28 cellular contexts compared by ENCODE assay signal in the genomic region with DNA sequence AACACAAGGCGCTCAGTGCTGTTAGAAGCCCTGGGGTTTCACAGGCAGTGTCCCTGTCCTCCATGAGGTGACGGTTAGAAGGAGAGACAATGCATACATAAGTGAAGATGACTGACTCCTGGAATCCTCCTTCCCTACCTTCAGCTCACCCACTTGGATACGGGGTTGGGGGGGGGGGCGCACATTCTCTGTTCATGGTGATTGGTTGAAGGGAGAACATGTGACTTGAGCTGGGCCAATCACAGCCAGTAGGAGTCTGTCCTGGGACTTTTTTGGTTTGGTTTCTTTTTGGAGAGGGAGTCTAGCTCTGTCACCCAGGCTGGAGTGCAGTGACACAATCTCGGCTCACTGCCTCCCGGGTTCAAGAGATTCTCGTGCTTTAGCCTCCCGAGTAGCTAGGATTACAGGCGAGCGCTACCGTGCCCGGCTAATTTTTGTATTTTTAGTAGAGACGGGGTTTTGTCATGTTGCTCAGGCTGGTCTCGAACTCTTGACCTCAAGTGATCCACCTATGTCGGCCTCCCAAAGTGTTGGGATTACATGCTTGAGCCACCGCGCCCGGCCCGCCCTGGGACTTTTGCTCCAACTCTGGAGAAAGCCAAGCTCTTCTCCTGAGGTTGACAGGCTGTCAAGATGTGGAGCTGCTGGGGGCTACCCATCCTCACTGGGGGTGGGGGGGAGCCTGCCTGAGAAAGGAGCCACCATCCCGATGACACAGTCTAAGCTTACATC. TPM values are rescaled to one million over a fixed set of nuclear protein-coding genes. Genes with fewer than 3 reads are reported as not detected.
DNase-seq lines count a peak whose midpoint lies in the region; ATAC-seq, FAIRE-seq and TF ChIP-seq lines count a peak whose summit lies in the region.
"Had no signal": no experiment of that assay in that cellular context is flagged by ENCODE, and none has a peak within 500 bp of the region (broad histone marks: within the 10 kb centered on the region; RNA-seq: fewer than 3 reads in every experiment).

No MANE protein-coding gene starts in this region.

- H3K56ac ChIP-seq in H1 (replicated peaks; ENCODE audit: insufficient read length, low read depth, low read length), result no peak overlapping the region

- no peak overlapping the region for H3K4ac ChIP-seq in H1 (replicated peaks; ENCODE audit: insufficient read length, low read depth, low read length)

- H2BK20ac ChIP-seq in H1 (ENCODE audit: low read length), result no peak overlapping the region

- no peak for TF ChIP-seq CTCF in WTC11 (IDR thresholded peaks at IDR 0.05)
- no peak for TF ChIP-seq CTCF in H1 (IDR thresholded peaks at IDR 0.05; ENCODE audit: control extremely low read depth in 1 of 3, insufficient read depth in 1 of 3, low read depth in 1 of 3, low read length in 3 of 3)
- no peak for TF ChIP-seq CTCF in nephron (IDR thresholded peaks at IDR 0.05; ENCODE audit: unreplicated experiment in 3 of 3)
- no peak for TF ChIP-seq CTCF in transverse colon (IDR thresholded peaks at IDR 0.05)

- H3K4me1 ChIP-seq in H1 (replicated peaks in 1 of 4; ENCODE audit: control insufficient read depth in 3 of 4, insufficient read depth in 4 of 4, low read length in 3 of 4) (peaks cover 0 to 3% (median 0%) of the 10 kb centered on the region in 4 experiments; a peak in 2 of 7 replicates), transverse colon (peaks cover 29 to 72% (median 49%) of the 10 kb centered on the region in 4 donors)

- H3K23ac ChIP-seq in H1 (ENCODE audit: insufficient read length), result no peak overlapping the region

- no peak for FAIRE-seq in H1 (lab: Jason Lieb, UNC)
- FAIRE-seq: astrocyte, keratinocyte had no signal

- H4K8ac ChIP-seq in H1 (ENCODE audit: extremely low read depth, insufficient read depth, low read length), result no peak overlapping the region

- H3K27ac ChIP-seq in H1 (ENCODE audit: low read depth, low read length), result no peak overlapping the region
- peak overlapping the region; percentile 30 to 76 (median 33) for H3K27ac ChIP-seq in transverse colon
- H3K27ac ChIP-seq: C4-2B, epithelial cell of prostate, WERI-Rb-1 had no signal

- H2AFZ ChIP-seq in H1 (ENCODE audit: low read length), result no peak overlapping the region
- H2AFZ ChIP-seq: hepatocyte had no signal

- no peak overlapping the region for H3K27ac Mint-ChIP-seq in WTC11
- peak overlapping the region in 2 of 3 experiments; percentile 16 to 21 for H3K27ac Mint-ChIP-seq in nephron
- H3K27ac Mint-ChIP-seq: activated T-helper 17 cell treated with anti-CD3 and anti-CD28 coated beads, Interleukin-2, amount 50 U/mL, for 72 hours had no signal

- no peak overlapping the region for H4K91ac ChIP-seq in H1 (replicated peaks; ENCODE audit: insufficient read length, low read length)

- H3K18ac ChIP-seq in H1 (ENCODE audit: extremely low read depth, low read length), result no peak overlapping the region

- no peak overlapping the region for H2BK12ac ChIP-seq in H1 (ENCODE audit: low read depth, low read length)

- H3K9ac ChIP-seq in H1 (replicated peaks in 1 of 4; ENCODE audit: extremely low read depth in 1 of 4, low read depth in 3 of 4, low read length in 3 of 4), result no peak overlapping the region

- H3K36me3 ChIP-seq in H1 (ENCODE audit: control insufficient read depth in 2 of 4, insufficient read depth in 4 of 4, low read length in 3 of 4) (peaks cover 3 to 29% (median 17%) of the 10 kb centered on the region in 4 experiments), transverse colon (no peaks in the 10 kb centered on the region)
- H3K36me3 ChIP-seq: WERI-Rb-1 had no signal

- H4K5ac ChIP-seq in H1 (ENCODE audit: insufficient read length, low read depth, low read length), result no peak overlapping the region

- H2AK5ac ChIP-seq in H1 (ENCODE audit: low read depth, low read length), result no peak overlapping the region

- DNase-seq in WTC11 (ENCODE audit: low spot score) (no peak), H1 (ENCODE audit: low read depth in 1 of 2, low spot score in 2 of 2) (no peak), transverse colon (no peak), hypothalamus (lab: John Stamatoyannopoulos, UW) (no peak), putamen (ENCODE audit: low spot score) (no peak)
- DNase-seq: activated CD4-positive, alpha-beta T cell treated with anti-CD3 and anti-CD28 coated beads, Interleukin-2, amount 50 U/mL, for 1 hour; DND-41; foreskin fibroblast; H9; lower lobe of right lung; mucosa of descending colon; NCI-H1105 treated with DMSO at 0.1 percent for 48 hours; NCI-H2029 treated with DMSO at 0.1 percent for 48 hours; NCI-H226; NCI-H774; posterior cingulate gyrus; WERI-Rb-1 had no signal

- no peak overlapping the region for H2BK5ac ChIP-seq in H1 (ENCODE audit: low read depth, low read length)

- H3K4me3 Mint-ChIP-seq in WTC11, result no peak overlapping the region
- H3K4me3 Mint-ChIP-seq in nephron, result no peak overlapping the region
- H3K4me3 Mint-ChIP-seq: activated T-helper 17 cell treated with anti-CD3 and anti-CD28 coated beads, Interleukin-2, amount 50 U/mL, for 72 hours; central memory CD8-positive, alpha-beta T cell; H9; neural crest cell had no signal

- no peak overlapping the region for H3K14ac ChIP-seq in H1 (ENCODE audit: insufficient read length)

- in situ Hi-C loops in transverse colon (cut with MboI; ENCODE audit: low pct_ligation_motif_present in 1 of 4, low pct_unique_long_range_greater_than_20kb in 1 of 4, low sequenced_read_pairs in 3 of 4), result no loop called here

- H3K9me3 ChIP-seq in H1 (ENCODE audit: insufficient read depth in 2 of 2, low read depth in 1 of 2, low read length in 1 of 2) (no peaks in the 10 kb centered on the region), transverse colon (no peaks in the 10 kb centered on the region)
- H3K9me3 ChIP-seq: lower lobe of right lung, mucosa of descending colon had no signal

- H3K4me2 ChIP-seq in H1 (ENCODE audit: insufficient read depth in 1 of 2, low read depth in 2 of 2, low read length in 2 of 2), result no peak overlapping the region
- H3K4me2 ChIP-seq: hepatocyte had no signal

- H3K27me3 Mint-ChIP-seq in WTC11 (ENCODE audit: low read depth) (no peaks in the 10 kb centered on the region), nephron (ENCODE audit: low read depth) (peaks cover 14% of the 10 kb centered on the region)

- H2BK120ac ChIP-seq in H1 (replicated peaks; ENCODE audit: low read depth, low read length), result no peak overlapping the region

- CTCF ChIA-PET in WTC11 (lab: Charles Lee), result interaction anchor here (2.0 kb wide), 1 partner anchor 27 kb away, joined by 7 read pairs; no protein-coding TSS in a partner anchor
- CTCF ChIA-PET in H1 (lab: Charles Lee; ENCODE audit: partially characterized antibody), result interaction anchor here (0.6 to 5.2 kb wide), 4 partner anchors 11 to 582 kb away, joined by 3 to 27 read pairs (median 3); no protein-coding TSS in a partner anchor

- H3K36me3 Mint-ChIP-seq in WTC11 (peaks cover 44% of the 10 kb centered on the region), nephron (ENCODE audit: low read depth) (peaks cover 49% of the 10 kb centered on the region)
- H3K36me3 Mint-ChIP-seq: activated naive CD4-positive, alpha-beta T cell treated with anti-CD3 and anti-CD28 coated beads, Interleukin-2, amount 50 U/mL, for 72 hours had no signal

- 91% methylated on average over 20 of the region's 20 CpGs; no CpG with 5 or more reads in 1 of the 2 experiments for WGBS in H1 (ENCODE audit: extremely low coverage in 1 of 2, insufficient coverage in 1 of 2, insufficient read length in 1 of 2, insufficient replicate concordance in 2 of 2, low coverage in 1 of 2, low lambda C conversion rate in 2 of 2, missing lambda C conversion rate in 1 of 2), 2 experiments
- WGBS in transverse colon (ENCODE audit: low coverage in 1 of 2), 2 donors, result 96 to 98% methylated on average over 11 to 20 of the region's 20 CpGs

- no peak for TF ChIP-seq RAD21 in H1 (IDR thresholded peaks at IDR 0.05 in 1 of 2, conservative IDR thresholded peaks at IDR 0.05 in 1 of 2; ENCODE audit: low read depth in 2 of 2, low read length in 2 of 2)

- H3K27me3 ChIP-seq in H1 (replicated peaks in 1 of 4; ENCODE audit: control insufficient read depth in 3 of 4, extremely low read depth in 1 of 4, insufficient read depth in 3 of 4, low read length in 3 of 4), result no peaks in the 10 kb centered on the region
- no peaks in the 10 kb centered on the region for H3K27me3 ChIP-seq in transverse colon
- H3K27me3 ChIP-seq: hepatocyte had no signal

- TF ChIP-seq EP300 in H1 (IDR thresholded peaks at IDR 0.05; ENCODE audit: borderline replicate concordance in 1 of 2, low read depth in 2 of 2, low read length in 2 of 2) (no peak), transverse colon (IDR thresholded peaks at IDR 0.05; ENCODE audit: low read depth) (no peak)

- TF ChIP-seq POLR2A in H1 (IDR thresholded peaks at IDR 0.05; ENCODE audit: control extremely low read depth in 1 of 2, low read depth in 2 of 2, low read length in 2 of 2) (no peak), transverse colon (IDR thresholded peaks at IDR 0.05) (no peak)

- peaks cover 19% of the 10 kb centered on the region for H3K4me1 Mint-ChIP-seq in WTC11
- peaks cover 73% of the 10 kb centered on the region for H3K4me1 Mint-ChIP-seq in nephron
- H3K4me1 Mint-ChIP-seq: activated T-helper 17 cell treated with anti-CD3 and anti-CD28 coated beads, Interleukin-2, amount 50 U/mL, for 72 hours had no signal

- H3K23me2 ChIP-seq in H1 (ENCODE audit: low read depth, low read length), result no peaks in the 10 kb centered on the region

- peaks cover 11% of the 10 kb centered on the region for H3K79me1 ChIP-seq in H1 (ENCODE audit: low read depth, low read length)

- no peak overlapping the region for H2BK15ac ChIP-seq in H1 (ENCODE audit: low read length)

- H3K4me3 ChIP-seq in H1 (ENCODE audit: extremely low read depth in 1 of 4, insufficient read depth in 2 of 4, low read depth in 3 of 4, low read length in 4 of 4) (no peak overlapping the region), transverse colon (no peak overlapping the region)
- H3K4me3 ChIP-seq: hepatocyte, lower lobe of right lung, mucosa of descending colon had no signal

- H4K20me1 ChIP-seq in H1 (replicated peaks in 1 of 2; ENCODE audit: control insufficient read depth in 1 of 2, insufficient read depth in 2 of 2, low read length in 2 of 2), result peaks cover 6 to 28% of the 10 kb centered on the region in 2 experiments

- H3K9me3 Mint-ChIP-seq in WTC11, result no peaks in the 10 kb centered on the region
- no peaks in the 10 kb centered on the region for H3K9me3 Mint-ChIP-seq in nephron
- H3K9me3 Mint-ChIP-seq: activated naive CD4-positive, alpha-beta T cell treated with anti-CD3 and anti-CD28 coated beads, Interleukin-2, amount 50 U/mL, for 72 hours; activated T-helper 17 cell treated with anti-CD3 and anti-CD28 coated beads, Interleukin-2, amount 50 U/mL, for 72 hours; central memory CD8-positive, alpha-beta T cell; H9; neural crest cell had no signal

- POLR2A ChIA-PET in WTC11 (lab: Charles Lee), result interaction anchor here (0.6 kb wide), 1 partner anchor 190 kb away, joined by 3 read pairs; no protein-coding TSS in a partner anchor
- POLR2A ChIA-PET in H1 (lab: Charles Lee; ENCODE audit: partially characterized antibody), result interaction anchor here (0.6 to 0.7 kb wide), 2 partner anchors 249 to 348 kb away, joined by 4 to 5 read pairs; no protein-coding TSS in a partner anchor

- H3K79me2 ChIP-seq in H1 (ENCODE audit: control insufficient read depth in 1 of 2, insufficient read depth in 2 of 2, low read length in 2 of 2), result peaks cover 0 to 41% of the 10 kb centered on the region in 2 experiments; a peak in 3 of 4 replicates

- intact Hi-C loops in transverse colon (cut with DNase I; ENCODE audit: low total_unique reads), result no loop called here

- no peak for ATAC-seq in WTC11
- ATAC-seq in GM21367 (IDR thresholded peaks at IDR 0.05; ENCODE audit: unreplicated experiment), result no peak
- ATAC-seq: activated naive CD4-positive, alpha-beta T cell treated with anti-CD3 and anti-CD28 coated beads, Interleukin-2, amount 50 U/mL, for 72 hours; activated T-helper 17 cell treated with anti-CD3 and anti-CD28 coated beads, Interleukin-2, amount 50 U/mL, for 72 hours; lower lobe of right lung; mucosa of descending colon had no signal

RNA-seq across cellular contexts. Expression of a gene that starts 30.8 kb away (rescaled TPM):
- total RNA-seq in WTC11 (2021) (52.2 to 64.1 TPM (median 57.4 TPM) in 3 replicates), transverse colon (10 to 100 TPM; 10.2 to 26.6 (median 14.6) TPM)
- 72.9 and 74.9 TPM in 2 replicates for total RNA-seq in H1 (2021; fragmentation: NEBNext Ultra II Directional; extraction: Animal tissue kit (Norgen Biotek cat#: 25700))
- 25.8 and 32.9 TPM in 2 replicates for polyA plus RNA-seq in H1 (2011; rRNA removed)
- polyA plus RNA-seq in H1 (2011; cell fraction: cytosol; rRNA removed), result 20.8 TPM
- polyA plus RNA-seq in H1 (2011; cell fraction: nucleus; rRNA removed), result 36.8 TPM
- 41.9 to 57.7 TPM (median 50.6 TPM) in 4 replicates for polyA plus RNA-seq in H1 (2012, experiment 1 of 2)
- 27.7 TPM for polyA plus RNA-seq in H1 (2012, experiment 2 of 2)
- polyA plus RNA-seq in H1 (2013, experiment 1 of 2), result 27.0 TPM
- polyA plus RNA-seq in H1 (2013, experiment 2 of 2), result 26.0 TPM
- 60.2 and 64.5 TPM in 2 replicates for polyA minus RNA-seq in H1 (2011; rRNA and poly(A)+ RNA removed)
- polyA minus RNA-seq in H1 (2011; cell fraction: cytosol; rRNA and poly(A)+ RNA removed), result 37.4 TPM
- polyA minus RNA-seq in H1 (2011; cell fraction: nucleus; rRNA and poly(A)+ RNA removed), result 30.4 TPM
